In genomic region chr14:39154594-39155189, GRCh38 we compare ENCODE assay signal across 1 cellular context.
A peak's percentile ranks its signal among the peaks of the same experiment; 100 is the strongest.
TF ChIP-seq lines count a peak whose summit lies in the region.

No MANE protein-coding gene starts in this region.

TF ChIP-seq in HepG2, 621 proteins besides CTCF, POLR2A, EP300 and RAD21:
- TF ChIP-seq FOXP1 (IDR thresholded peaks at IDR 0.05): no peak
- TF ChIP-seq FOXP1 (CRISPR knock-in tag; IDR thresholded peaks at IDR 0.05): no peak
- 0 out of 2 replicates have a peak, but pooled peaks have one; percentile 44 for TF ChIP-seq EED (CRISPR knock-in tag; IDR thresholded peaks at IDR 0.05)
- peak; percentile 67 for TF ChIP-seq CEBPB (IDR thresholded peaks at IDR 0.05; ENCODE audit: borderline replicate concordance, low read depth, low read length)
TF ChIP-seq in HepG2: peak in this region for 2.
